8 cellular contexts compared by ENCODE assay signal in genomic region chr16:31072540-31073072, GRCh38. TPM values are rescaled to one million over a fixed set of nuclear protein-coding genes. Genes with fewer than 3 reads are reported as not detected.
DNase-seq lines count a peak whose midpoint lies in the region; ATAC-seq and TF ChIP-seq lines count a peak whose summit lies in the region.

No MANE protein-coding gene starts in this region.

- H3K4me3 ChIP-seq in PC-3 (ENCODE audit: low read length) (peak overlapping the region; percentile 81), choroid plexus epithelial cell (ENCODE audit: low read depth, low read length) (peak overlapping the region; percentile 97), mesenchymal stem cell (ENCODE audit: insufficient read depth in 1 of 2, low read depth in 1 of 2, low read length in 2 of 2) (peak overlapping the region; percentile 82 to 87), thymus (ENCODE audit: low read length) (peak overlapping the region; percentile 100)

- ATAC-seq in GM19455 (IDR thresholded peaks at IDR 0.05; ENCODE audit: unreplicated experiment) (peak; percentile 2), PC-3 (peak; percentile 37), HG03280 (IDR thresholded peaks at IDR 0.05; ENCODE audit: unreplicated experiment) (no peak)

- TSS peak; percentile 47 for BruUV-seq in PC-3 (replicated peaks; lab: Mats Ljungman, UMichigan)

- peak overlapping the region in 1 of 2 experiments; percentile 99 for H3K14ac ChIP-seq in mesenchymal stem cell (ENCODE audit: low read length in 2 of 2)

- peak overlapping the region; percentile 22 for H2BK120ac ChIP-seq in mesenchymal stem cell (ENCODE audit: low read depth, low read length)

- no peaks in the 10 kb centered on the region for H4K20me1 ChIP-seq in PC-3 (ENCODE audit: low read length)

- H2AFZ ChIP-seq in PC-3 (ENCODE audit: low read length), result peak overlapping the region; percentile 97
- H2AFZ ChIP-seq in mesenchymal stem cell (ENCODE audit: low read depth, low read length), result peak overlapping the region; percentile 72

- peaks cover 15% of the 10 kb centered on the region; the same call in 1 of the 2 replicates for H3K4me1 ChIP-seq in PC-3 (ENCODE audit: insufficient read depth, low read length)
- H3K4me1 ChIP-seq in mesenchymal stem cell (ENCODE audit: control insufficient read depth, insufficient read depth, low read depth, low read length), result peaks cover 13% of the 10 kb centered on the region
- peaks cover 15% of the 10 kb centered on the region for H3K4me1 ChIP-seq in thymus (ENCODE audit: control insufficient read depth, insufficient read depth, low read length)

- H3K79me2 ChIP-seq in PC-3 (ENCODE audit: low read length), result peaks cover 77% of the 10 kb centered on the region

- H3K27ac ChIP-seq in PC-3 (ENCODE audit: low read length), result peak overlapping the region; percentile 76
- peak overlapping the region; percentile 68 for H3K27ac ChIP-seq in mesenchymal stem cell (ENCODE audit: low read length, poor library complexity, severe bottlenecking)
- H3K27ac ChIP-seq in thymus (ENCODE audit: low read depth), result peak overlapping the region; percentile 98

- H2BK12ac ChIP-seq in mesenchymal stem cell (ENCODE audit: low read length in 2 of 2), result peak overlapping the region in 1 of 2 experiments; percentile 34

- H3K9ac ChIP-seq in PC-3 (ENCODE audit: low read length) (peak overlapping the region; percentile 96), mesenchymal stem cell (ENCODE audit: low read length) (peak overlapping the region; percentile 94)

- H2BK5ac ChIP-seq in mesenchymal stem cell (ENCODE audit: low read depth, low read length, poor library complexity, severe bottlenecking), result peak overlapping the region; percentile 22

- peak overlapping the region in 1 of 2 experiments; percentile 90 for H3K23ac ChIP-seq in mesenchymal stem cell (ENCODE audit: low read length in 2 of 2)

- POLR2A ChIA-PET in PC-3 (lab: Charles Lee; ENCODE audit: unreplicated experiment), result interaction anchor here (0.7 kb wide), 1 partner anchor 314 kb away, joined by 4 read pairs; no protein-coding TSS in a partner anchor

- H3F3A ChIP-seq in PC-3 (ENCODE audit: low read length, unreplicated experiment), result no peaks in the 10 kb centered on the region

- H3K9me3 ChIP-seq in PC-3 (ENCODE audit: low read length) (no peaks in the 10 kb centered on the region), mesenchymal stem cell (ENCODE audit: control insufficient read depth, low read length) (no peaks in the 10 kb centered on the region), thymus (ENCODE audit: control insufficient read depth) (no peaks in the 10 kb centered on the region)

- no peak overlapping the region for H2AK5ac ChIP-seq in mesenchymal stem cell (ENCODE audit: low read length, severe bottlenecking)

- under 1% methylated on average over 20 of the region's 20 CpGs for WGBS in mesenchymal stem cell
- WGBS in thymus, result 10% methylated on average over 20 of the region's 20 CpGs

- DNase-seq in Ammon's horn (ENCODE audit: low spot score), result peak; percentile 39
- peak; percentile 48 for DNase-seq in PC-3
- peak; percentile 50 for DNase-seq in choroid plexus epithelial cell (ENCODE audit: low read depth)
- DNase-seq in mesenchymal stem cell, result peak; percentile 75
- no peak for DNase-seq in GOT3 (lab: John Stamatoyannopoulos, UW)

- H3K18ac ChIP-seq in mesenchymal stem cell (ENCODE audit: low read depth in 1 of 2, low read length in 2 of 2), result peak overlapping the region; percentile 74 to 98

- H3K4me2 ChIP-seq in PC-3 (ENCODE audit: low read length) (peak overlapping the region; percentile 99), mesenchymal stem cell (ENCODE audit: low read length, poor library complexity, severe bottlenecking) (peak overlapping the region; percentile 81)

- TF ChIP-seq CTCF in PC-3 (conservative IDR thresholded peaks at IDR 0.05; ENCODE audit: low read depth, low read length) (no peak), choroid plexus epithelial cell (conservative IDR thresholded peaks at IDR 0.05; ENCODE audit: low read depth, low read length) (no peak)

- H3K36me3 ChIP-seq in PC-3 (ENCODE audit: low read depth, low read length) (peaks cover 4% of the 10 kb centered on the region), mesenchymal stem cell (ENCODE audit: control insufficient read depth in 1 of 2, insufficient read depth in 2 of 2, low read depth in 1 of 2, low read length in 2 of 2) (peaks cover 17 to 18% of the 10 kb centered on the region in 2 experiments), thymus (ENCODE audit: control insufficient read depth, insufficient read depth) (peaks cover 18% of the 10 kb centered on the region)

- H4K91ac ChIP-seq in mesenchymal stem cell (ENCODE audit: low read length), result peak overlapping the region; percentile 88

- no peaks in the 10 kb centered on the region for H3K27me3 ChIP-seq in PC-3 (ENCODE audit: low read length)
- H3K27me3 ChIP-seq in mesenchymal stem cell (ENCODE audit: control insufficient read depth in 1 of 2, insufficient read depth in 1 of 2, low read length in 2 of 2), result no peaks in the 10 kb centered on the region
- no peaks in the 10 kb centered on the region for H3K27me3 ChIP-seq in thymus (ENCODE audit: control insufficient read depth, insufficient read depth)

- H3K9me2 ChIP-seq in PC-3 (replicated peaks; ENCODE audit: low read length), result no peaks in the 10 kb centered on the region

- no peak overlapping the region for H2BK15ac ChIP-seq in mesenchymal stem cell (ENCODE audit: low read depth, poor library complexity, severe bottlenecking)

- intact Hi-C loops in PC-3 (cut with micrococcal nuclease), result loop anchor here (2.0 to 5.0 kb wide), 3 partner anchors 40 to 385 kb away; partner anchors contain the start of genes ARMC5 and STX4

- H4K8ac ChIP-seq in mesenchymal stem cell (ENCODE audit: low read length), result peak overlapping the region; percentile 91

- H3K4ac ChIP-seq in mesenchymal stem cell (ENCODE audit: low read depth in 1 of 2, low read length in 2 of 2), result peak overlapping the region; percentile 69 to 99

- peaks cover 20% of the 10 kb centered on the region for H3K79me1 ChIP-seq in mesenchymal stem cell (replicated peaks; ENCODE audit: low read length, poor library complexity, severe bottlenecking)

- CTCF ChIA-PET in PC-3 (lab: Charles Lee), result no interaction called here

RNA-seq across cellular contexts. Expression of gene ZNF668, which starts 1.4 kb away (rescaled TPM):
- 15.6 and 19.2 TPM in 2 replicates for total RNA-seq in PC-3 (2014; rRNA removed)
- polyA plus RNA-seq in mesenchymal stem cell (2013, experiment 1 of 2), result 11.3 TPM
- 12.2 TPM for polyA plus RNA-seq in mesenchymal stem cell (2013, experiment 2 of 2)
- polyA plus RNA-seq in thymus, result 7.1 TPM

RNA-seq across cellular contexts. Expression of gene ZNF646, which starts 1.6 kb away (rescaled TPM):
- 5.5 and 8.5 TPM in 2 replicates for total RNA-seq in PC-3 (2014; rRNA removed)
- polyA plus RNA-seq in mesenchymal stem cell (2013, experiment 1 of 2), result 6.5 TPM
- 5.2 TPM for polyA plus RNA-seq in mesenchymal stem cell (2013, experiment 2 of 2)
- polyA plus RNA-seq in thymus, result 8.1 TPM

RNA-seq across cellular contexts. Expression of gene PRSS53, which starts 16.1 kb away (rescaled TPM):
- 3.8 and 5.8 TPM in 2 replicates for total RNA-seq in PC-3 (2014; rRNA removed)
- 2.1 TPM for polyA plus RNA-seq in mesenchymal stem cell (2013, experiment 1 of 2)
- 2.1 TPM for polyA plus RNA-seq in mesenchymal stem cell (2013, experiment 2 of 2)
- polyA plus RNA-seq in thymus, result 2.9 TPM

RNA-seq across cellular contexts. Expression of gene VKORC1, which starts 22.0 kb away (rescaled TPM):
- total RNA-seq in PC-3 (2014; rRNA removed), result 105 and 127 TPM in 2 replicates
- 237 TPM for polyA plus RNA-seq in mesenchymal stem cell (2013, experiment 1 of 2)
- 255 TPM for polyA plus RNA-seq in mesenchymal stem cell (2013, experiment 2 of 2)
- 48.7 TPM for polyA plus RNA-seq in thymus

RNA-seq across cellular contexts. Expression of gene BCKDK, which starts 35.6 kb away (rescaled TPM):
- 47.7 and 69.1 TPM in 2 replicates for total RNA-seq in PC-3 (2014; rRNA removed)
- 43.8 TPM for polyA plus RNA-seq in mesenchymal stem cell (2013, experiment 1 of 2)
- polyA plus RNA-seq in mesenchymal stem cell (2013, experiment 2 of 2), result 43.8 TPM
- polyA plus RNA-seq in thymus, result 16.7 TPM
